In genomic region chr3:185549111-185549510, GRCh38 we compare ENCODE assay signal across 9 cellular contexts. TPM values are rescaled to one million over a fixed set of nuclear protein-coding genes. Genes with fewer than 3 reads are reported as not detected.
DNase-seq lines count a peak whose midpoint lies in the region; ATAC-seq and TF ChIP-seq lines count a peak whose summit lies in the region.
"Had no signal": no experiment of that assay in that cellular context is flagged by ENCODE, and none has a peak within 500 bp of the region (broad histone marks: within the 10 kb centered on the region; RNA-seq: fewer than 3 reads in every experiment).

No MANE protein-coding gene starts in this region.

- no peak for TF ChIP-seq CTCF in AG09319 (IDR thresholded peaks at IDR 0.05; ENCODE audit: low read depth, low read length)
- no peak for TF ChIP-seq CTCF in colonic mucosa (IDR thresholded peaks at IDR 0.05)
- TF ChIP-seq CTCF in mesothelial cell of epicardium (IDR thresholded peaks at IDR 0.05; ENCODE audit: unreplicated experiment) = no peak

- H3K4me1 ChIP-seq in colonic mucosa = no peaks in the 10 kb centered on the region

- ATAC-seq in activated CD4-positive, CD25-positive, alpha-beta regulatory T cell treated with anti-CD3 and anti-CD28 coated beads, Interleukin-2, amount 50 U/mL, for 24 hours = no peak

- H3K27ac ChIP-seq in colonic mucosa = peak overlapping the region; percentile 28
- H3K27ac ChIP-seq: HL-60 had no signal

- no peaks in the 10 kb centered on the region for H3K36me3 ChIP-seq in colonic mucosa

- H3K9me3 Mint-ChIP-seq in mesothelial cell of epicardium = no peaks in the 10 kb centered on the region

- H3K4me3 ChIP-seq in colonic mucosa = no peak overlapping the region

- H3K27me3 ChIP-seq in colonic mucosa = no peaks in the 10 kb centered on the region

- intact Hi-C loops in colonic mucosa (cut with DNase I) = no loop called here

- H3K36me3 Mint-ChIP-seq in mesothelial cell of epicardium = no peaks in the 10 kb centered on the region

- H3K9ac ChIP-seq in colonic mucosa (ENCODE audit: low read depth in 2 of 2, low read length in 2 of 2) = no peak overlapping the region

- H3K9me3 ChIP-seq in colonic mucosa = no peaks in the 10 kb centered on the region

- peak; percentile 95 for DNase-seq in AG09319 (ENCODE audit: extremely low read depth, low read depth)
- peak; percentile 49 for DNase-seq in NCI-H2029 (lab: John Stamatoyannopoulos, UW)
- peak; percentile 78 for DNase-seq in colonic mucosa
- no peak for DNase-seq in mesothelial cell of epicardium (ENCODE audit: low spot score in 2 of 2, unreplicated experiment in 2 of 2)
- DNase-seq in HuH-7 (ENCODE audit: low spot score) = no peak
- no peak for DNase-seq in T-helper 9 cell
- no peak for DNase-seq in NCI-H524 treated with DMSO at 0.1 percent for 48 hours (lab: John Stamatoyannopoulos, UW)

- no peak overlapping the region for H3K4me3 Mint-ChIP-seq in mesothelial cell of epicardium

- H3K27me3 Mint-ChIP-seq in mesothelial cell of epicardium (ENCODE audit: low read depth) = no peaks in the 10 kb centered on the region

- H3K4me1 Mint-ChIP-seq in mesothelial cell of epicardium = peaks cover 23% of the 10 kb centered on the region

- peak overlapping the region; percentile 12 for H3K27ac Mint-ChIP-seq in mesothelial cell of epicardium

RNA-seq across cellular contexts. Expression of gene LIPH, which starts 3.3 kb away (rescaled TPM):
- total RNA-seq in colonic mucosa (100 to 1,000 TPM in 1 of 2 donors, 10 to 100 TPM in 1; 58.3 to 104 TPM), mesothelial cell of epicardium (0.07 to 0.32 TPM (median 0.18 TPM) in 3 replicates)

RNA-seq across cellular contexts. Expression of gene SENP2, which starts 37.0 kb away (rescaled TPM):
- total RNA-seq in colonic mucosa (10 to 100 TPM; 28.6 to 30.3 TPM), mesothelial cell of epicardium (39.3 to 40.7 TPM (median 40.2 TPM) in 3 replicates)

RNA-seq across cellular contexts. Expression of gene TMEM41A, which starts 50.3 kb away (rescaled TPM):
- total RNA-seq in colonic mucosa (10 to 100 TPM; 14.8 to 22.4 TPM), mesothelial cell of epicardium (25.8 to 28.4 TPM (median 27.3 TPM) in 3 replicates)

Comparison
In these comparisons a context has a peak if more than half of its experiments do, and no peak if none do; other contexts are left out.
1. DNase-seq: peak in AG09319 (single experiment), NCI-H2029 (single experiment) and colonic mucosa (single experiment); none in mesothelial cell of epicardium (0 of 2), HuH-7 (single experiment), T-helper 9 cell (single experiment) and NCI-H524 treated with DMSO at 0.1 percent for 48 hours (single experiment).
2. RNA of gene LIPH, which starts 3.3 kb away (total RNA-seq): 58.3 to 104 TPM in colonic mucosa; 0.07 to 0.32 TPM in mesothelial cell of epicardium; every median in the first group is over 10 times any median in the second.